ENCODE assay signal across 27 cellular contexts in genomic region chr5:125148076-125148475, GRCh38.
"Had no signal": no experiment of that assay in that cellular context is flagged by ENCODE, and none has a peak within 500 bp of the region (broad histone marks: within the 10 kb centered on the region; RNA-seq: fewer than 3 reads in every experiment).

No MANE protein-coding gene starts in this region.

- H3K36me3 ChIP-seq: adrenal gland, esophagus squamous epithelium, gastroesophageal sphincter had no signal

- H3K9me3 ChIP-seq: adrenal gland, body of pancreas, esophagus squamous epithelium, gastroesophageal sphincter had no signal

- H3K4me3 ChIP-seq: adrenal gland, body of pancreas, esophagus squamous epithelium, gastroesophageal sphincter had no signal

- H3K4me1 ChIP-seq: adrenal gland, body of pancreas, gastroesophageal sphincter had no signal

- H3K27ac ChIP-seq: adrenal gland, body of pancreas, epithelial cell of prostate, esophagus squamous epithelium, gastroesophageal sphincter had no signal

- DNase-seq: activated CD4-positive, alpha-beta memory T cell treated with anti-CD3 and anti-CD28 coated beads for 36 hours; activated CD4-positive, alpha-beta T cell treated with anti-CD3 and anti-CD28 coated beads for 36 hours; activated CD4-positive, alpha-beta T cell treated with anti-CD3 and anti-CD28 coated beads, Interleukin-2, amount 10 ng/mL, durations not matched to agents 24 days and 14 days; activated CD4-positive, CD25-positive, alpha-beta regulatory T cell; activated CD4-positive, CD25-positive, alpha-beta regulatory T cell treated with anti-CD3 and anti-CD28 coated beads, Interleukin-2, amount 50 U/mL, for 72 hours; activated CD8-positive, alpha-beta memory T cell treated with anti-CD3 and anti-CD28 coated beads, Interleukin-2, amount 10 ng/mL, durations not matched to agents 7 days and 5 days; activated CD8-positive, alpha-beta memory T cell treated with anti-CD3 and anti-CD28 coated beads, Interleukin-2, amount 50 U/mL, for 4 hours; activated CD8-positive, alpha-beta T cell treated with anti-CD3 and anti-CD28 coated beads, Interleukin-2, amount 10 ng/mL, durations not matched to agents 7 days and 5 days; activated effector memory CD4-positive, alpha-beta T cell treated with anti-CD3 and anti-CD28 coated beads, Interleukin-2, amount 50 U/mL, for 16 hours; activated naive CD4-positive, alpha-beta T cell treated with anti-CD3 and anti-CD28 coated beads for 36 hours; activated naive CD8-positive, alpha-beta T cell treated with anti-CD3 and anti-CD28 coated beads for 36 hours; activated naive CD8-positive, alpha-beta T cell treated with anti-CD3 and anti-CD28 coated beads, Interleukin-2, amount 50 U/mL, for 24 hours; activated T-cell treated with anti-CD3 and anti-CD28 coated beads, Interleukin-2, amount 50 U/mL, for 1 hour; activated T-cell treated with anti-CD3 and anti-CD28 coated beads, Interleukin-2, amount 50 U/mL, for 48 hours; adrenal gland; amygdala; aorta; body of pancreas; caudate nucleus; effector CD8-positive, alpha-beta T cell; esophagus squamous epithelium; foreskin melanocyte; head of caudate nucleus; hippocampal formation; T1000 had no signal

- H3K27me3 ChIP-seq: adrenal gland, body of pancreas, esophagus squamous epithelium, gastroesophageal sphincter had no signal
